In genomic region chr9:126150411-126151030, GRCh38 we compare ENCODE assay signal across 10 cellular contexts.
DNase-seq lines count a peak whose midpoint lies in the region; ATAC-seq and TF ChIP-seq lines count a peak whose summit lies in the region.
"Had no signal": no experiment of that assay in that cellular context is flagged by ENCODE, and none has a peak within 500 bp of the region (broad histone marks: within the 10 kb centered on the region; RNA-seq: fewer than 3 reads in every experiment).

No MANE protein-coding gene starts in this region.

- TF ChIP-seq POLR2A in suprapubic skin (IDR thresholded peaks at IDR 0.05) = no peak

- H3K4me1 ChIP-seq in lung (ENCODE audit: control insufficient read depth in 2 of 2, insufficient read depth in 2 of 2, low read length in 2 of 2) (no peaks in the 10 kb centered on the region), suprapubic skin (peaks cover 3% of the 10 kb centered on the region)

- H3K4me3 ChIP-seq in lung = no peak overlapping the region
- H3K4me3 ChIP-seq in suprapubic skin = no peak overlapping the region

- TF ChIP-seq EP300 in suprapubic skin (IDR thresholded peaks at IDR 0.05) = no peak

- DNase-seq in DMS153 (lab: John Stamatoyannopoulos, UW) = peak; percentile 89
- DNase-seq in NCI-H1417 (lab: John Stamatoyannopoulos, UW) = peak in 2 of 3 experiments; percentile 55 to 84
- DNase-seq in SHP77 treated with DMSO at 0.1 percent for 48 hours (lab: John Stamatoyannopoulos, UW) = peak; percentile 73
- peak; percentile 17 for DNase-seq in lung (ENCODE audit: low spot score)
- no peak for DNase-seq in anterior cingulate cortex (lab: John Stamatoyannopoulos, UW)
- DNase-seq in suprapubic skin (ENCODE audit: low spot score in 2 of 2) = no peak
- DNase-seq: CD4-positive, alpha-beta memory T cell; T-helper 2 cell had no signal

- H3K9me3 ChIP-seq in lung (ENCODE audit: control insufficient read depth in 2 of 2, insufficient read depth in 1 of 2, low read length in 1 of 2) (peaks cover 0 to 6% of the 10 kb centered on the region in 2 donors), suprapubic skin (no peaks in the 10 kb centered on the region)

- WGBS in lung, 2 donors = 65 to 71% methylated on average over 6 of the region's 6 CpGs
- WGBS in suprapubic skin = 82% methylated on average over 6 of the region's 6 CpGs

- H3K27me3 ChIP-seq in lung (ENCODE audit: control insufficient read depth, insufficient read depth) = no peaks in the 10 kb centered on the region
- peaks cover 48% of the 10 kb centered on the region for H3K27me3 ChIP-seq in suprapubic skin

- no peak for TF ChIP-seq CTCF in lung (IDR thresholded peaks at IDR 0.05; ENCODE audit: control extremely low read depth, extremely low read depth)
- no peak for TF ChIP-seq CTCF in suprapubic skin (IDR thresholded peaks at IDR 0.05)

- H3K27ac ChIP-seq in lung (ENCODE audit: low read depth in 1 of 2, low read length in 1 of 2) (no peak overlapping the region), suprapubic skin (no peak overlapping the region)
- H3K27ac ChIP-seq: HL-60 had no signal

- no peak for ATAC-seq in lung (ENCODE audit: insufficient read depth, low FRiP score)
- ATAC-seq in GM19397 (IDR thresholded peaks at IDR 0.05; ENCODE audit: unreplicated experiment) = no peak

- H3K36me3 ChIP-seq in lung (ENCODE audit: control insufficient read depth in 2 of 2, insufficient read depth in 2 of 2, low read length in 2 of 2) (no peaks in the 10 kb centered on the region), suprapubic skin (no peaks in the 10 kb centered on the region)

Comparison
In these comparisons a context has a peak if more than half of its experiments do, and no peak if none do; other contexts are left out.
1. DNase-seq: peak in DMS153 (single experiment), NCI-H1417 (2 of 3), SHP77 treated with DMSO at 0.1 percent for 48 hours (single experiment) and lung (single experiment); none in anterior cingulate cortex (0 of 58) and suprapubic skin (0 of 2).